Comparison of ENCODE assay signal across 31 cellular contexts in genomic region chr10:97812696-97813095, GRCh38. TPM values are rescaled to one million over a fixed set of nuclear protein-coding genes. Genes with fewer than 3 reads are reported as not detected.
"Had no signal": no experiment of that assay in that cellular context is flagged by ENCODE, and none has a peak within 500 bp of the region (broad histone marks: within the 10 kb centered on the region; RNA-seq: fewer than 3 reads in every experiment).

No MANE protein-coding gene starts in this region.

- H3K4me3 Mint-ChIP-seq: activated CD4-positive, alpha-beta T cell treated with anti-CD3 and anti-CD28 coated beads for 36 hours; activated naive CD4-positive, alpha-beta T cell treated with anti-CD3 and anti-CD28 coated beads, Interleukin-2, amount 50 U/mL, for 24 hours; activated naive CD8-positive, alpha-beta T cell treated with anti-CD3 and anti-CD28 coated beads, Interleukin-2, amount 50 U/mL, for 24 hours; central memory CD8-positive, alpha-beta T cell; dendritic cell treated with granulocyte-macrophage colony-stimulating factor and Interleukin-4, amounts not matched to agents 40 ng/mL and 50 ng/mL, for 4 days; endodermal cell; mesothelial cell of epicardium; naive thymus-derived CD4-positive, alpha-beta T cell; stimulated activated effector memory CD8-positive, alpha-beta T cell treated with anti-CD3 and anti-CD28 coated beads, Interleukin-12 subunit alpha, Interleukin-12 subunit beta, amount 100 ng/mL, for 72 hours; stimulated activated naive CD8-positive, alpha-beta T cell treated with anti-CD3 and anti-CD28 coated beads, Interleukin-15, Interleukin-2, amounts not matched to agents 100 ng/mL and 50 ng/mL, for 24 hours; T-helper 2 cell treated with Interferon-gamma antibody and Interleukin-4, amounts not matched to agents 5 μg/mL and 100 μg/mL, for 36 hours had no signal

- ATAC-seq: activated CD4-positive, alpha-beta T cell treated with anti-CD3 and anti-CD28 coated beads for 36 hours; activated naive CD8-positive, alpha-beta T cell treated with anti-CD3 and anti-CD28 coated beads, Interleukin-2, amount 50 U/mL, for 24 hours; esophagus mucosa; naive thymus-derived CD4-positive, alpha-beta T cell; pancreas; stimulated activated effector memory CD8-positive, alpha-beta T cell treated with anti-CD3 and anti-CD28 coated beads, Interleukin-12 subunit alpha, Interleukin-12 subunit beta, amount 100 ng/mL, for 72 hours had no signal

- H3K9me3 Mint-ChIP-seq: activated naive CD4-positive, alpha-beta T cell treated with anti-CD3 and anti-CD28 coated beads, Interleukin-2, amount 50 U/mL, for 24 hours; activated naive CD8-positive, alpha-beta T cell treated with anti-CD3 and anti-CD28 coated beads, Interleukin-2, amount 50 U/mL, for 24 hours; central memory CD8-positive, alpha-beta T cell; dendritic cell treated with granulocyte-macrophage colony-stimulating factor and Interleukin-4, amounts not matched to agents 40 ng/mL and 50 ng/mL, for 4 days; endodermal cell; mesothelial cell of epicardium; naive thymus-derived CD4-positive, alpha-beta T cell; stimulated activated effector memory CD8-positive, alpha-beta T cell treated with anti-CD3 and anti-CD28 coated beads, Interleukin-12 subunit alpha, Interleukin-12 subunit beta, amount 100 ng/mL, for 72 hours; stimulated activated naive CD8-positive, alpha-beta T cell treated with anti-CD3 and anti-CD28 coated beads, Interleukin-15, Interleukin-2, amounts not matched to agents 100 ng/mL and 50 ng/mL, for 24 hours; T-helper 2 cell treated with Interferon-gamma antibody and Interleukin-4, amounts not matched to agents 5 μg/mL and 100 μg/mL, for 36 hours had no signal

- H3K27me3 Mint-ChIP-seq: activated CD4-positive, alpha-beta T cell treated with anti-CD3 and anti-CD28 coated beads for 36 hours; activated naive CD4-positive, alpha-beta T cell treated with anti-CD3 and anti-CD28 coated beads, Interleukin-2, amount 50 U/mL, for 24 hours; activated naive CD8-positive, alpha-beta T cell treated with anti-CD3 and anti-CD28 coated beads, Interleukin-2, amount 50 U/mL, for 24 hours had no signal

- H3K4me3 ChIP-seq: breast epithelium, pancreas, prostate gland, sigmoid colon, thoracic aorta had no signal

- H3K27ac Mint-ChIP-seq: activated CD4-positive, alpha-beta T cell treated with anti-CD3 and anti-CD28 coated beads for 36 hours; activated naive CD4-positive, alpha-beta T cell treated with anti-CD3 and anti-CD28 coated beads, Interleukin-2, amount 50 U/mL, for 24 hours; activated naive CD8-positive, alpha-beta T cell treated with anti-CD3 and anti-CD28 coated beads, Interleukin-2, amount 50 U/mL, for 24 hours; dendritic cell treated with granulocyte-macrophage colony-stimulating factor and Interleukin-4, amounts not matched to agents 40 ng/mL and 50 ng/mL, for 4 days; endodermal cell; mesothelial cell of epicardium; stimulated activated naive CD8-positive, alpha-beta T cell treated with anti-CD3 and anti-CD28 coated beads, Interleukin-15, Interleukin-2, amounts not matched to agents 100 ng/mL and 50 ng/mL, for 24 hours; T-helper 2 cell treated with Interferon-gamma antibody and Interleukin-4, amounts not matched to agents 5 μg/mL and 100 μg/mL, for 36 hours had no signal

- H3K36me3 Mint-ChIP-seq: activated naive CD4-positive, alpha-beta T cell treated with anti-CD3 and anti-CD28 coated beads, Interleukin-2, amount 50 U/mL, for 24 hours; mesothelial cell of epicardium; naive thymus-derived CD4-positive, alpha-beta T cell; stimulated activated effector memory CD8-positive, alpha-beta T cell treated with anti-CD3 and anti-CD28 coated beads, Interleukin-12 subunit alpha, Interleukin-12 subunit beta, amount 100 ng/mL, for 72 hours had no signal

- H3K36me3 ChIP-seq: breast epithelium, pancreas, prostate gland, sigmoid colon, thoracic aorta had no signal

- H3K9me3 ChIP-seq: breast epithelium, pancreas, prostate gland, sigmoid colon, thoracic aorta had no signal

- H3K27me3 ChIP-seq: breast epithelium, pancreas had no signal

- DNase-seq: activated CD4-positive, alpha-beta T cell treated with anti-CD3 and anti-CD28 coated beads for 36 hours; activated CD4-positive, alpha-beta T cell treated with anti-CD3 and anti-CD28 coated beads, Interleukin-2, amount 50 U/mL, for 4 hours; activated CD4-positive, CD25-positive, alpha-beta regulatory T cell; activated CD8-positive, alpha-beta memory T cell treated with anti-CD3 and anti-CD28 coated beads, Interleukin-2, amount 50 U/mL, for 4 hours; activated gamma-delta T cell treated with Interleukin-2 at 50 U/mL for 16 hours; activated naive CD8-positive, alpha-beta T cell treated with anti-CD3 and anti-CD28 coated beads, Interleukin-2, amount 50 U/mL, for 24 hours; activated T-cell treated with anti-CD3 and anti-CD28 coated beads, Interleukin-2, amount 50 U/mL, for 1 hour; endodermal cell; foreskin fibroblast; head of caudate nucleus; hippocampal formation; naive thymus-derived CD4-positive, alpha-beta T cell; nucleus accumbens; pancreas; retina; sigmoid colon; small intestine; stimulated activated CD4-positive, alpha-beta T cell treated with anti-CD3 and anti-CD28 coated beads, Interleukin-4, amount 100 ng/mL, for 24 hours; trophoblast cell had no signal

- H3K27ac ChIP-seq: breast epithelium, pancreas, prostate gland, sigmoid colon, thoracic aorta had no signal

- H3K4me1 ChIP-seq: breast epithelium, pancreas, prostate gland, sigmoid colon had no signal

- H3K4me1 Mint-ChIP-seq: activated CD4-positive, alpha-beta T cell treated with anti-CD3 and anti-CD28 coated beads for 36 hours; central memory CD8-positive, alpha-beta T cell; endodermal cell; mesothelial cell of epicardium; stimulated activated effector memory CD8-positive, alpha-beta T cell treated with anti-CD3 and anti-CD28 coated beads, Interleukin-12 subunit alpha, Interleukin-12 subunit beta, amount 100 ng/mL, for 72 hours had no signal

RNA-seq across cellular contexts. Expression of gene SFRP5, which starts 40.9 kb away (rescaled TPM):
- total RNA-seq: activated CD4-positive, alpha-beta T cell treated with anti-CD3 and anti-CD28 coated beads for 36 hours; esophagus mucosa; kidney epithelial cell had no signal
